Comparison of ENCODE assay signal across 20 cellular contexts in genomic region chr2:235977445-235977844, GRCh38.
"Had no signal": no experiment of that assay in that cellular context is flagged by ENCODE, and none has a peak within 500 bp of the region (broad histone marks: within the 10 kb centered on the region; RNA-seq: fewer than 3 reads in every experiment).

No MANE protein-coding gene starts in this region.

- H3K4me3 ChIP-seq: esophagus muscularis mucosa, heart left ventricle, lung, spleen, tibial artery, upper lobe of left lung, uterus had no signal

- H3K4me1 ChIP-seq: esophagus muscularis mucosa, spleen, tibial artery, upper lobe of left lung, uterus had no signal

- H3K27ac ChIP-seq: epithelial cell of prostate, esophagus muscularis mucosa, spleen, tibial artery, upper lobe of left lung, uterus had no signal

- DNase-seq: effector memory CD4-positive, alpha-beta T cell; heart left ventricle; hippocampal formation; left colon; left ventricle myocardium superior; mesenchymal stem cell; naive thymus-derived CD4-positive, alpha-beta T cell; nephron progenitor cell; posterior cingulate gyrus; stimulated activated CD4-positive, alpha-beta T cell treated with anti-CD3 and anti-CD28 coated beads, Interleukin-15, amount 100 ng/mL, for 24 hours; stimulated activated CD4-positive, alpha-beta T cell treated with anti-CD3 and anti-CD28 coated beads, Interleukin-1b, Interleukin-23, amount 100 ng/mL, for 48 hours; stimulated activated CD4-positive, alpha-beta T cell treated with anti-CD3 and anti-CD28 coated beads, Interleukin-4, amount 100 ng/mL, for 24 hours; tibial artery; upper lobe of left lung; uterus had no signal

- FAIRE-seq: endometrium had no signal

- H3K36me3 ChIP-seq: spleen, uterus had no signal

- H3K9me3 ChIP-seq: esophagus muscularis mucosa, heart left ventricle, spleen, tibial artery, upper lobe of left lung, uterus had no signal

- H3K27me3 ChIP-seq: esophagus muscularis mucosa, heart left ventricle, spleen, tibial artery, upper lobe of left lung, uterus had no signal
